Comparison of ENCODE assay signal across 1 cellular context in the genomic region with DNA sequence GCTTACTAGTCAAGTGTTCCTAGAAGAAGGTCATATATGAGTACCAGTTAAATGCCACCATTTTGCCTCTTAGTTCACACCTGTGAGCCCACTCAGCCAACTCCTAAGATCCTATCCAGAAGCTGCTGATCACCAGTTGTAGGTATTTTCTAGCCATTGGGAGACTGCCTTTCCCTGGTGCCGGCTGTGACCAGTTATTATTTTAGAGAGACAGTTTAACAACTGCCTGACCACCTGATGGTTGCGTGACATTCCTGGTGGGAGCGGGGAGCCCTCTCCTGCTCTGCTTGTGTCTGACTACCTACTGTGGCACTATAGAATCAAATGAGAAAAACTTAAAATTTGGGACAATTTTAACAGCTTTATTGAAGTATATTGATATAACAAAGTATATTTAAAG.
TF ChIP-seq lines count a peak whose summit lies in the region.

No MANE protein-coding gene starts in this region.

TF ChIP-seq in liver, 16 proteins besides CTCF, POLR2A, EP300 and RAD21 (continued from another document):
- no peak for TF ChIP-seq REST (IDR thresholded peaks at IDR 0.05)
TF ChIP-seq in liver: peak in this region for 0.
